ENCODE assay signal across 8 cellular contexts in genomic region chr1:143904622-143904979, GRCh38.
A peak's percentile ranks its signal among the peaks of the same experiment; 100 is the strongest.
DNase-seq lines count a peak whose midpoint lies in the region; ATAC-seq and TF ChIP-seq lines count a peak whose summit lies in the region.
"Not testable (repeated sequence)": the region's sequence is repeated elsewhere in the genome, so short reads cannot be mapped to it uniquely, and the experiment has no call there.

No MANE protein-coding gene starts in this region.

- DNase-seq in AG04449 (ENCODE audit: low read depth, low spot score); astrocyte of the cerebellum (ENCODE audit: low read depth); epithelial cell of esophagus (ENCODE audit: low read depth); right atrium auricular region (ENCODE audit: low spot score); stimulated activated naive CD8-positive, alpha-beta T cell treated with anti-CD3 and anti-CD28 coated beads, Interleukin-15, Interleukin-2, amounts not matched to agents 100 U/mL and 50 U/mL, for 24 hours: not testable (repeated sequence)
- peak in 3 of 9 donors; percentile 1 to 14 (median 7) for DNase-seq in naive thymus-derived CD4-positive, alpha-beta T cell

- ATAC-seq in SK-N-SH treated with all-trans-retinoic acid at 6 μM for 48 hours = peak; percentile 90
- ATAC-seq in naive thymus-derived CD4-positive, alpha-beta T cell = peak; percentile 84
- peak; percentile 58 for ATAC-seq in stimulated activated naive CD8-positive, alpha-beta T cell treated with anti-CD3 and anti-CD28 coated beads, Interleukin-15, Interleukin-2, amounts not matched to agents 100 U/mL and 50 U/mL, for 24 hours

- not testable (repeated sequence) for H3K4me1 ChIP-seq in HEK293 (ENCODE audit: control insufficient read depth, insufficient read depth, low read length); right atrium auricular region; naive thymus-derived CD4-positive, alpha-beta T cell (ENCODE audit: control insufficient read depth in 2 of 2, insufficient read depth in 2 of 2, low read length in 2 of 2)

- not testable (repeated sequence) for H3K9me3 ChIP-seq in HEK293 (ENCODE audit: control insufficient read depth, insufficient read depth, low read depth, low read length); right atrium auricular region; naive thymus-derived CD4-positive, alpha-beta T cell (ENCODE audit: control insufficient read depth in 2 of 3, low read length in 3 of 3)

- H3K27me3 Mint-ChIP-seq in naive thymus-derived CD4-positive, alpha-beta T cell = not testable (repeated sequence)

- not testable (repeated sequence) for H3K27me3 ChIP-seq in right atrium auricular region; naive thymus-derived CD4-positive, alpha-beta T cell (ENCODE audit: control insufficient read depth in 2 of 2, insufficient read depth in 2 of 2, low read length in 2 of 2)

- H3K36me3 ChIP-seq in HEK293 (ENCODE audit: control insufficient read depth in 2 of 2, insufficient read depth in 1 of 2, low read length in 2 of 2); right atrium auricular region; naive thymus-derived CD4-positive, alpha-beta T cell (ENCODE audit: control insufficient read depth in 2 of 3, insufficient read depth in 3 of 3, low read length in 3 of 3): not testable (repeated sequence)

- H3K4me1 Mint-ChIP-seq in naive thymus-derived CD4-positive, alpha-beta T cell = not testable (repeated sequence)

- H3K27ac ChIP-seq in HEK293 (ENCODE audit: extremely low read depth, low read depth, low read length); naive thymus-derived CD4-positive, alpha-beta T cell (ENCODE audit: low read depth, low read length): not testable (repeated sequence)
- peak overlapping the region; percentile 39 to 59 for H3K27ac ChIP-seq in right atrium auricular region

- not testable (repeated sequence) for H3K36me3 Mint-ChIP-seq in naive thymus-derived CD4-positive, alpha-beta T cell

- CTCF ChIA-PET in AG04449 (lab: Yijun Ruan, JAX); HEK293 (lab: Yijun Ruan, JAX); naive thymus-derived CD4-positive, alpha-beta T cell (lab: Charles Lee): not testable (repeated sequence)

- peak overlapping the region; percentile 55 for H3K4me3 ChIP-seq in AG04449 (ENCODE audit: low read depth, low read length)
- peak overlapping the region; percentile 27 for H3K4me3 ChIP-seq in HEK293 (ENCODE audit: low read depth, low read length)
- H3K4me3 ChIP-seq in astrocyte of the cerebellum (ENCODE audit: low read depth, low read length) = peak overlapping the region; percentile 42
- H3K4me3 ChIP-seq in epithelial cell of esophagus (ENCODE audit: low read length) = peak overlapping the region; percentile 49
- peak overlapping the region; percentile 46 to 47 for H3K4me3 ChIP-seq in right atrium auricular region
- not testable (repeated sequence) for H3K4me3 ChIP-seq in naive thymus-derived CD4-positive, alpha-beta T cell (ENCODE audit: low read length)

- not testable (repeated sequence) for H3K9me3 Mint-ChIP-seq in naive thymus-derived CD4-positive, alpha-beta T cell

- peak overlapping the region in 1 of 10 donors; percentile 32 for H3K4me3 Mint-ChIP-seq in naive thymus-derived CD4-positive, alpha-beta T cell

- intact Hi-C loops in naive thymus-derived CD4-positive, alpha-beta T cell (cut with micrococcal nuclease) = not testable (repeated sequence)

- H3K27ac Mint-ChIP-seq in naive thymus-derived CD4-positive, alpha-beta T cell = not testable (repeated sequence)

- in situ Hi-C loops in astrocyte of the cerebellum (cut with HindIII; ENCODE audit: low sequenced_read_pairs) = not testable (repeated sequence)

- POLR2A ChIA-PET in AG04449 (lab: Yijun Ruan, JAX); HEK293 (lab: Yijun Ruan, JAX); naive thymus-derived CD4-positive, alpha-beta T cell (lab: Charles Lee): not testable (repeated sequence)

- TF ChIP-seq CTCF in AG04449 (IDR thresholded peaks at IDR 0.05; ENCODE audit: insufficient read depth, low read length, missing control alignments); HEK293 (tag by site-specific recombination; IDR thresholded peaks at IDR 0.05); astrocyte of the cerebellum (IDR thresholded peaks at IDR 0.05; ENCODE audit: low read depth, low read length, missing control alignments); epithelial cell of esophagus (IDR thresholded peaks at IDR 0.05; ENCODE audit: insufficient read depth, low read depth, low read length, missing control alignments); right atrium auricular region (IDR thresholded peaks at IDR 0.05): not testable (repeated sequence)
